1 cellular context compared by ENCODE assay signal in the genomic region with DNA sequence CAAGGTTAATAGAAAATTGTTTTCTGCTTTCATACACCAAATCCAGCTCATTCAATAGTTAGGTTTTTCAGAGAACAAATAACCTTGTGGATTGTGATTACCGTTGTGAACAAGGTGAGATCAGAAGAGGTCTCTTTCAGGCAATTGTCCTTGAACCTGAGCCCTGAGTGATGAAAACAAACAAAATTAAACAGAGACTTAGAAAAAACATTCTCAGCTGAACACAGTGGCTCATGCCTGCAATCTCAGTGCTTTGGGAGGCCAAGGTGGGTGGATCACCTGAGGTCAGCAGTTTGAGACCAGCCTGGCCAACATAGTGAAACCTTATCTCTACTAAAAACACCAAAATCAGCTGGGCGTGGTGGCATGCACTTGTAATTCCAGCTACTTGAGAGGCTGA.
TF ChIP-seq lines count a peak whose summit lies in the region.

No MANE protein-coding gene starts in this region.

TF ChIP-seq in HepG2, 621 proteins besides CTCF, POLR2A, EP300 and RAD21 (continued from another document and continues in another):
- TF ChIP-seq, protein P1, sequence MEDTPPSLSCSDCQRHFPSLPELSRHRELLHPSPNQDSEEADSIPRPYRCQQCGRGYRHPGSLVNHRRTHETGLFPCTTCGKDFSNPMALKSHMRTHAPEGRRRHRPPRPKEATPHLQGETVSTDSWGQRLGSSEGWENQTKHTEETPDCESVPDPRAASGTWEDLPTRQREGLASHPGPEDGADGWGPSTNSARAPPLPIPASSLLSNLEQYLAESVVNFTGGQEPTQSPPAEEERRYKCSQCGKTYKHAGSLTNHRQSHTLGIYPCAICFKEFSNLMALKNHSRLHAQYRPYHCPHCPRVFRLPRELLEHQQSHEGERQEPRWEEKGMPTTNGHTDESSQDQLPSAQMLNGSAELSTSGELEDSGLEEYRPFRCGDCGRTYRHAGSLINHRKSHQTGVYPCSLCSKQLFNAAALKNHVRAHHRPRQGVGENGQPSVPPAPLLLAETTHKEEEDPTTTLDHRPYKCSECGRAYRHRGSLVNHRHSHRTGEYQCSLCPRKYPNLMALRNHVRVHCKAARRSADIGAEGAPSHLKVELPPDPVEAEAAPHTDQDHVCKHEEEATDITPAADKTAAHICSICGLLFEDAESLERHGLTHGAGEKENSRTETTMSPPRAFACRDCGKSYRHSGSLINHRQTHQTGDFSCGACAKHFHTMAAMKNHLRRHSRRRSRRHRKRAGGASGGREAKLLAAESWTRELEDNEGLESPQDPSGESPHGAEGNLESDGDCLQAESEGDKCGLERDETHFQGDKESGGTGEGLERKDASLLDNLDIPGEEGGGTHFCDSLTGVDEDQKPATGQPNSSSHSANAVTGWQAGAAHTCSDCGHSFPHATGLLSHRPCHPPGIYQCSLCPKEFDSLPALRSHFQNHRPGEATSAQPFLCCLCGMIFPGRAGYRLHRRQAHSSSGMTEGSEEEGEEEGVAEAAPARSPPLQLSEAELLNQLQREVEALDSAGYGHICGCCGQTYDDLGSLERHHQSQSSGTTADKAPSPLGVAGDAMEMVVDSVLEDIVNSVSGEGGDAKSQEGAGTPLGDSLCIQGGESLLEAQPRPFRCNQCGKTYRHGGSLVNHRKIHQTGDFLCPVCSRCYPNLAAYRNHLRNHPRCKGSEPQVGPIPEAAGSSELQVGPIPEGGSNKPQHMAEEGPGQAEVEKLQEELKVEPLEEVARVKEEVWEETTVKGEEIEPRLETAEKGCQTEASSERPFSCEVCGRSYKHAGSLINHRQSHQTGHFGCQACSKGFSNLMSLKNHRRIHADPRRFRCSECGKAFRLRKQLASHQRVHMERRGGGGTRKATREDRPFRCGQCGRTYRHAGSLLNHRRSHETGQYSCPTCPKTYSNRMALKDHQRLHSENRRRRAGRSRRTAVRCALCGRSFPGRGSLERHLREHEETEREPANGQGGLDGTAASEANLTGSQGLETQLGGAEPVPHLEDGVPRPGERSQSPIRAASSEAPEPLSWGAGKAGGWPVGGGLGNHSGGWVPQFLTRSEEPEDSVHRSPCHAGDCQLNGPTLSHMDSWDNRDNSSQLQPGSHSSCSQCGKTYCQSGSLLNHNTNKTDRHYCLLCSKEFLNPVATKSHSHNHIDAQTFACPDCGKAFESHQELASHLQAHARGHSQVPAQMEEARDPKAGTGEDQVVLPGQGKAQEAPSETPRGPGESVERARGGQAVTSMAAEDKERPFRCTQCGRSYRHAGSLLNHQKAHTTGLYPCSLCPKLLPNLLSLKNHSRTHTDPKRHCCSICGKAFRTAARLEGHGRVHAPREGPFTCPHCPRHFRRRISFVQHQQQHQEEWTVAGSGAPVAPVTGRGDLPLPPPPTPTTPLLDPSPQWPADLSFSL (CRISPR knock-in tag; IDR thresholded peaks at IDR 0.05), result no peak
- no peak for TF ChIP-seq ZNF441 (CRISPR knock-in tag; IDR thresholded peaks at IDR 0.05; ENCODE audit: borderline replicate concordance)
- no peak for TF ChIP-seq GTF3A (CRISPR knock-in tag; conservative IDR thresholded peaks at IDR 0.05)
- TF ChIP-seq, protein P2, sequence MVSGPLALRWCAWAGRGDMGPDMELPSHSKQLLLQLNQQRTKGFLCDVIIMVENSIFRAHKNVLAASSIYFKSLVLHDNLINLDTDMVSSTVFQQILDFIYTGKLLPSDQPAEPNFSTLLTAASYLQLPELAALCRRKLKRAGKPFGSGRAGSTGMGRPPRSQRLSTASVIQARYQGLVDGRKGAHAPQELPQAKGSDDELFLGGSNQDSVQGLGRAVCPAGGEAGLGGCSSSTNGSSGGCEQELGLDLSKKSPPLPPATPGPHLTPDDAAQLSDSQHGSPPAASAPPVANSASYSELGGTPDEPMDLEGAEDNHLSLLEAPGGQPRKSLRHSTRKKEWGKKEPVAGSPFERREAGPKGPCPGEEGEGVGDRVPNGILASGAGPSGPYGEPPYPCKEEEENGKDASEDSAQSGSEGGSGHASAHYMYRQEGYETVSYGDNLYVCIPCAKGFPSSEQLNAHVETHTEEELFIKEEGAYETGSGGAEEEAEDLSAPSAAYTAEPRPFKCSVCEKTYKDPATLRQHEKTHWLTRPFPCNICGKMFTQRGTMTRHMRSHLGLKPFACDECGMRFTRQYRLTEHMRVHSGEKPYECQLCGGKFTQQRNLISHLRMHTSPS (CRISPR knock-in tag; IDR thresholded peaks at IDR 0.05; ENCODE audit: low read depth), result no peak
- TF ChIP-seq, protein P3, sequence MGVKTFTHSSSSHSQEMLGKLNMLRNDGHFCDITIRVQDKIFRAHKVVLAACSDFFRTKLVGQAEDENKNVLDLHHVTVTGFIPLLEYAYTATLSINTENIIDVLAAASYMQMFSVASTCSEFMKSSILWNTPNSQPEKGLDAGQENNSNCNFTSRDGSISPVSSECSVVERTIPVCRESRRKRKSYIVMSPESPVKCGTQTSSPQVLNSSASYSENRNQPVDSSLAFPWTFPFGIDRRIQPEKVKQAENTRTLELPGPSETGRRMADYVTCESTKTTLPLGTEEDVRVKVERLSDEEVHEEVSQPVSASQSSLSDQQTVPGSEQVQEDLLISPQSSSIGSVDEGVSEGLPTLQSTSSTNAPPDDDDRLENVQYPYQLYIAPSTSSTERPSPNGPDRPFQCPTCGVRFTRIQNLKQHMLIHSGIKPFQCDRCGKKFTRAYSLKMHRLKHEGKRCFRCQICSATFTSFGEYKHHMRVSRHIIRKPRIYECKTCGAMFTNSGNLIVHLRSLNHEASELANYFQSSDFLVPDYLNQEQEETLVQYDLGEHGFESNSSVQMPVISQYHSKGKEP (CRISPR knock-in tag; IDR thresholded peaks at IDR 0.05), result no peak
- peak; percentile 84 for TF ChIP-seq NR2F2 (IDR thresholded peaks at IDR 0.05; ENCODE audit: borderline replicate concordance, low read depth)
- TF ChIP-seq ZFAT (CRISPR knock-in tag; conservative IDR thresholded peaks at IDR 0.05), result no peak
- TF ChIP-seq, protein P4, sequence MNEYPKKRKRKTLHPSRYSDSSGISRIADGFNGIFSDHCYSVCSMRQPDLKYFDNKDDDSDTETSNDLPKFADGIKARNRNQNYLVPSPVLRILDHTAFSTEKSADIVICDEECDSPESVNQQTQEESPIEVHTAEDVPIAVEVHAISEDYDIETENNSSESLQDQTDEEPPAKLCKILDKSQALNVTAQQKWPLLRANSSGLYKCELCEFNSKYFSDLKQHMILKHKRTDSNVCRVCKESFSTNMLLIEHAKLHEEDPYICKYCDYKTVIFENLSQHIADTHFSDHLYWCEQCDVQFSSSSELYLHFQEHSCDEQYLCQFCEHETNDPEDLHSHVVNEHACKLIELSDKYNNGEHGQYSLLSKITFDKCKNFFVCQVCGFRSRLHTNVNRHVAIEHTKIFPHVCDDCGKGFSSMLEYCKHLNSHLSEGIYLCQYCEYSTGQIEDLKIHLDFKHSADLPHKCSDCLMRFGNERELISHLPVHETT (CRISPR knock-in tag; conservative IDR thresholded peaks at IDR 0.05), result no peak
- peak; percentile 41; the same call in 1 of the 2 replicates for TF ChIP-seq SIX4 (CRISPR knock-in tag; IDR thresholded peaks at IDR 0.05)
- TF ChIP-seq, protein P5, sequence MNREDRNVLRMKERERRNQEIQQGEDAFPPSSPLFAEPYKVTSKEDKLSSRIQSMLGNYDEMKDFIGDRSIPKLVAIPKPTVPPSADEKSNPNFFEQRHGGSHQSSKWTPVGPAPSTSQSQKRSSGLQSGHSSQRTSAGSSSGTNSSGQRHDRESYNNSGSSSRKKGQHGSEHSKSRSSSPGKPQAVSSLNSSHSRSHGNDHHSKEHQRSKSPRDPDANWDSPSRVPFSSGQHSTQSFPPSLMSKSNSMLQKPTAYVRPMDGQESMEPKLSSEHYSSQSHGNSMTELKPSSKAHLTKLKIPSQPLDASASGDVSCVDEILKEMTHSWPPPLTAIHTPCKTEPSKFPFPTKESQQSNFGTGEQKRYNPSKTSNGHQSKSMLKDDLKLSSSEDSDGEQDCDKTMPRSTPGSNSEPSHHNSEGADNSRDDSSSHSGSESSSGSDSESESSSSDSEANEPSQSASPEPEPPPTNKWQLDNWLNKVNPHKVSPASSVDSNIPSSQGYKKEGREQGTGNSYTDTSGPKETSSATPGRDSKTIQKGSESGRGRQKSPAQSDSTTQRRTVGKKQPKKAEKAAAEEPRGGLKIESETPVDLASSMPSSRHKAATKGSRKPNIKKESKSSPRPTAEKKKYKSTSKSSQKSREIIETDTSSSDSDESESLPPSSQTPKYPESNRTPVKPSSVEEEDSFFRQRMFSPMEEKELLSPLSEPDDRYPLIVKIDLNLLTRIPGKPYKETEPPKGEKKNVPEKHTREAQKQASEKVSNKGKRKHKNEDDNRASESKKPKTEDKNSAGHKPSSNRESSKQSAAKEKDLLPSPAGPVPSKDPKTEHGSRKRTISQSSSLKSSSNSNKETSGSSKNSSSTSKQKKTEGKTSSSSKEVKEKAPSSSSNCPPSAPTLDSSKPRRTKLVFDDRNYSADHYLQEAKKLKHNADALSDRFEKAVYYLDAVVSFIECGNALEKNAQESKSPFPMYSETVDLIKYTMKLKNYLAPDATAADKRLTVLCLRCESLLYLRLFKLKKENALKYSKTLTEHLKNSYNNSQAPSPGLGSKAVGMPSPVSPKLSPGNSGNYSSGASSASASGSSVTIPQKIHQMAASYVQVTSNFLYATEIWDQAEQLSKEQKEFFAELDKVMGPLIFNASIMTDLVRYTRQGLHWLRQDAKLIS (CRISPR knock-in tag; IDR thresholded peaks at IDR 0.05), result no peak
- no peak for TF ChIP-seq GTF2F1 (IDR thresholded peaks at IDR 0.05; ENCODE audit: low read length)
- TF ChIP-seq, protein P6, sequence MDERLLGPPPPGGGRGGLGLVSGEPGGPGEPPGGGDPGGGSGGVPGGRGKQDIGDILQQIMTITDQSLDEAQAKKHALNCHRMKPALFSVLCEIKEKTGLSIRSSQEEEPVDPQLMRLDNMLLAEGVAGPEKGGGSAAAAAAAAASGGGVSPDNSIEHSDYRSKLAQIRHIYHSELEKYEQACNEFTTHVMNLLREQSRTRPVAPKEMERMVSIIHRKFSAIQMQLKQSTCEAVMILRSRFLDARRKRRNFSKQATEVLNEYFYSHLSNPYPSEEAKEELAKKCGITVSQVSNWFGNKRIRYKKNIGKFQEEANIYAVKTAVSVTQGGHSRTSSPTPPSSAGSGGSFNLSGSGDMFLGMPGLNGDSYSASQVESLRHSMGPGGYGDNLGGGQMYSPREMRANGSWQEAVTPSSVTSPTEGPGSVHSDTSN (CRISPR knock-in tag; IDR thresholded peaks at IDR 0.05), result no peak
- no peak for TF ChIP-seq ZNF33A (CRISPR knock-in tag; IDR thresholded peaks at IDR 0.05; ENCODE audit: borderline replicate concordance)
- TF ChIP-seq, protein P7, sequence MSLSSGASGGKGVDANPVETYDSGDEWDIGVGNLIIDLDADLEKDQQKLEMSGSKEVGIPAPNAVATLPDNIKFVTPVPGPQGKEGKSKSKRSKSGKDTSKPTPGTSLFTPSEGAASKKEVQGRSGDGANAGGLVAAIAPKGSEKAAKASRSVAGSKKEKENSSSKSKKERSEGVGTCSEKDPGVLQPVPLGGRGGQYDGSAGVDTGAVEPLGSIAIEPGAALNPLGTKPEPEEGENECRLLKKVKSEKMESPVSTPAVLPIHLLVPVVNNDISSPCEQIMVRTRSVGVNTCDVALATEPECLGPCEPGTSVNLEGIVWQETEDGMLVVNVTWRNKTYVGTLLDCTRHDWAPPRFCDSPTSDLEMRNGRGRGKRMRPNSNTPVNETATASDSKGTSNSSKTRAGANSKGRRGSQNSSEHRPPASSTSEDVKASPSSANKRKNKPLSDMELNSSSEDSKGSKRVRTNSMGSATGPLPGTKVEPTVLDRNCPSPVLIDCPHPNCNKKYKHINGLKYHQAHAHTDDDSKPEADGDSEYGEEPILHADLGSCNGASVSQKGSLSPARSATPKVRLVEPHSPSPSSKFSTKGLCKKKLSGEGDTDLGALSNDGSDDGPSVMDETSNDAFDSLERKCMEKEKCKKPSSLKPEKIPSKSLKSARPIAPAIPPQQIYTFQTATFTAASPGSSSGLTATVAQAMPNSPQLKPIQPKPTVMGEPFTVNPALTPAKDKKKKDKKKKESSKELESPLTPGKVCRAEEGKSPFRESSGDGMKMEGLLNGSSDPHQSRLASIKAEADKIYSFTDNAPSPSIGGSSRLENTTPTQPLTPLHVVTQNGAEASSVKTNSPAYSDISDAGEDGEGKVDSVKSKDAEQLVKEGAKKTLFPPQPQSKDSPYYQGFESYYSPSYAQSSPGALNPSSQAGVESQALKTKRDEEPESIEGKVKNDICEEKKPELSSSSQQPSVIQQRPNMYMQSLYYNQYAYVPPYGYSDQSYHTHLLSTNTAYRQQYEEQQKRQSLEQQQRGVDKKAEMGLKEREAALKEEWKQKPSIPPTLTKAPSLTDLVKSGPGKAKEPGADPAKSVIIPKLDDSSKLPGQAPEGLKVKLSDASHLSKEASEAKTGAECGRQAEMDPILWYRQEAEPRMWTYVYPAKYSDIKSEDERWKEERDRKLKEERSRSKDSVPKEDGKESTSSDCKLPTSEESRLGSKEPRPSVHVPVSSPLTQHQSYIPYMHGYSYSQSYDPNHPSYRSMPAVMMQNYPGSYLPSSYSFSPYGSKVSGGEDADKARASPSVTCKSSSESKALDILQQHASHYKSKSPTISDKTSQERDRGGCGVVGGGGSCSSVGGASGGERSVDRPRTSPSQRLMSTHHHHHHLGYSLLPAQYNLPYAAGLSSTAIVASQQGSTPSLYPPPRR (CRISPR knock-in tag; IDR thresholded peaks at IDR 0.05; ENCODE audit: borderline replicate concordance), result peak; percentile 77; the same call in 1 of the 2 replicates
- TF ChIP-seq ZFP36 (IDR thresholded peaks at IDR 0.05; ENCODE audit: borderline replicate concordance, low read depth, low read length, partially characterized antibody), result no peak
- TF ChIP-seq ZSCAN20 (CRISPR knock-in tag; IDR thresholded peaks at IDR 0.05; ENCODE audit: borderline replicate concordance), result no peak
- TF ChIP-seq, protein P8, sequence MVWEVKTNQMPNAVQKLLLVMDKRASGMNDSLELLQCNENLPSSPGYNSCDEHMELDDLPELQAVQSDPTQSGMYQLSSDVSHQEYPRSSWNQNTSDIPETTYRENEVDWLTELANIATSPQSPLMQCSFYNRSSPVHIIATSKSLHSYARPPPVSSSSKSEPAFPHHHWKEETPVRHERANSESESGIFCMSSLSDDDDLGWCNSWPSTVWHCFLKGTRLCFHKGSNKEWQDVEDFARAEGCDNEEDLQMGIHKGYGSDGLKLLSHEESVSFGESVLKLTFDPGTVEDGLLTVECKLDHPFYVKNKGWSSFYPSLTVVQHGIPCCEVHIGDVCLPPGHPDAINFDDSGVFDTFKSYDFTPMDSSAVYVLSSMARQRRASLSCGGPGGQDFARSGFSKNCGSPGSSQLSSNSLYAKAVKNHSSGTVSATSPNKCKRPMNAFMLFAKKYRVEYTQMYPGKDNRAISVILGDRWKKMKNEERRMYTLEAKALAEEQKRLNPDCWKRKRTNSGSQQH (CRISPR knock-in tag; IDR thresholded peaks at IDR 0.05; ENCODE audit: low read depth), result no peak
- no peak for TF ChIP-seq ZNF260 (CRISPR knock-in tag; IDR thresholded peaks at IDR 0.05; ENCODE audit: borderline replicate concordance, low read depth)
- no peak for TF ChIP-seq ZNF446 (CRISPR knock-in tag; IDR thresholded peaks at IDR 0.05)
- no peak for TF ChIP-seq ZNF350 (CRISPR knock-in tag; IDR thresholded peaks at IDR 0.05; ENCODE audit: borderline replicate concordance, low read depth)
- TF ChIP-seq RARA (CRISPR knock-in tag; IDR thresholded peaks at IDR 0.05), result peak; percentile 84
- TF ChIP-seq, protein P9, sequence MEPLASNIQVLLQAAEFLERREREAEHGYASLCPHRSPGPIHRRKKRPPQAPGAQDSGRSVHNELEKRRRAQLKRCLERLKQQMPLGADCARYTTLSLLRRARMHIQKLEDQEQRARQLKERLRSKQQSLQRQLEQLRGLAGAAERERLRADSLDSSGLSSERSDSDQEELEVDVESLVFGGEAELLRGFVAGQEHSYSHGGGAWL (CRISPR knock-in tag; IDR thresholded peaks at IDR 0.05), result no peak
- no peak for TF ChIP-seq CCAR2 (optimal IDR thresholded peaks at IDR 0.05; ENCODE audit: low read depth, low read length)
- TF ChIP-seq PCBP2 (optimal IDR thresholded peaks at IDR 0.05; ENCODE audit: low read depth, low read length, poor library complexity, severe bottlenecking), result no peak
- TF ChIP-seq TEAD2 (CRISPR knock-in tag; IDR thresholded peaks at IDR 0.05), result no peak
- TF ChIP-seq EED (CRISPR knock-in tag; IDR thresholded peaks at IDR 0.05), result no peak
- no peak for TF ChIP-seq HOXA7 (CRISPR knock-in tag; IDR thresholded peaks at IDR 0.05)
